ENCODE assay signal across 26 cellular contexts in the genomic region with DNA sequence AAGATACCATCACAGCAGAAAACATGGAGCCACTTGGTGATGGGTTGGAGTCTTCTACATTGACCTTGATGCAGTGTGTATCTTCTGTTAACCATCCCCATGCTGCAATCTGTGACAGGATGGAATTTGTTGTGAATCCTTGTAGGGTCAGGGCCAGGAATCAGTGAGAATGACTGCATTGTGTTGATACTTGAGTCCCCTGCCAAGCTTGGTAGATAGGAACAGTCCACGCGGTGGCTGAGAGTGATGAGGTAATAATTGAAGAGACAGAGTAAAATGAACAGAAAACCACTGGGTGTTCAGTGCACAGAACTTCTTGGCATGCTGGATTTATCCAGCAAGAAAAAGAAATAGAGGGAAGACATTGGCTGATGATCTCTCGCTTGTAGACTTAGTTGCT.
A peak's percentile ranks its signal among the peaks of the same experiment; 100 is the strongest.
DNase-seq lines count a peak whose midpoint lies in the region; ATAC-seq and TF ChIP-seq lines count a peak whose summit lies in the region.
"Had no signal": no experiment of that assay in that cellular context is flagged by ENCODE, and none has a peak within 500 bp of the region (broad histone marks: within the 10 kb centered on the region; RNA-seq: fewer than 3 reads in every experiment).

No MANE protein-coding gene starts in this region.

- H3K36me3 Mint-ChIP-seq in MCF 10A (ENCODE audit: insufficient read depth, unreplicated experiment) = no peaks in the 10 kb centered on the region
- H3K36me3 Mint-ChIP-seq: activated CD8-positive, alpha-beta memory T cell treated with anti-CD3 and anti-CD28 coated beads, Interleukin-2, amount 10 ng/mL, durations not matched to agents 7 days and 5 days had no signal

- no peak overlapping the region for H3K4me3 Mint-ChIP-seq in MCF 10A (ENCODE audit: unreplicated experiment)
- H3K4me3 Mint-ChIP-seq: activated CD4-positive, alpha-beta T cell treated with anti-CD3 and anti-CD28 coated beads, Interleukin-2, amount 10 ng/mL, durations not matched to agents 7 days and 5 days; activated CD8-positive, alpha-beta memory T cell treated with anti-CD3 and anti-CD28 coated beads, Interleukin-2, amount 10 ng/mL, durations not matched to agents 7 days and 5 days; activated T-helper 1 cell treated with anti-CD3 and anti-CD28 coated beads, Interleukin-12 subunit alpha, Interleukin-12 subunit beta, Interleukin-2, Interleukin-4 antibody, amounts not matched to agents 30 ng/mL and 10 ng/mL and 1 ng/mL, durations not matched to agents 14 hours and 24 hours and 36 hours had no signal

- H3K27me3 Mint-ChIP-seq in MCF 10A (ENCODE audit: insufficient read depth, unreplicated experiment) = no peaks in the 10 kb centered on the region
- H3K27me3 Mint-ChIP-seq: activated CD4-positive, alpha-beta T cell treated with anti-CD3 and anti-CD28 coated beads, Interleukin-2, amount 10 ng/mL, durations not matched to agents 7 days and 5 days had no signal

- no peak for DNase-seq in MCF 10A (ENCODE audit: unreplicated experiment)
- DNase-seq in breast epithelium (ENCODE audit: low spot score in 2 of 2) = no peak
- no peak for DNase-seq in dorsolateral prefrontal cortex
- peak; percentile 3 for DNase-seq in iris pigment epithelial cell (ENCODE audit: low read depth)
- no peak for DNase-seq in UCSD-AML1 (lab: John Stamatoyannopoulos, UW; ENCODE audit: unreplicated experiment)
- DNase-seq in NCI-H2171 treated with DMSO at 0.1 percent for 48 hours (lab: John Stamatoyannopoulos, UW) = no peak
- no peak for DNase-seq in upper lobe of right lung
- DNase-seq: 8988T; activated CD4-positive, alpha-beta T cell treated with anti-CD3 and anti-CD28 coated beads, Interleukin-2, amount 10 ng/mL, durations not matched to agents 7 days and 5 days; activated CD8-positive, alpha-beta memory T cell treated with anti-CD3 and anti-CD28 coated beads, Interleukin-2, amount 10 ng/mL, durations not matched to agents 7 days and 5 days; activated naive CD4-positive, alpha-beta T cell treated with anti-CD3 and anti-CD28 coated beads, Interleukin-2, amount 50 U/mL, for 16 hours; esophagus squamous epithelium; GDM1; KG1; NCI-H187; NCI-H2227 treated with DMSO at 0.1 percent for 48 hours; OCI-M1; SHP77 treated with DMSO at 0.1 percent for 48 hours; spleen; stimulated activated CD4-positive, alpha-beta T cell treated with anti-CD3 and anti-CD28 coated beads, Interleukin-4, amount 100 ng/mL, for 1 hour; stimulated activated naive CD8-positive, alpha-beta T cell treated with anti-CD3 and anti-CD28 coated beads, Interleukin-15, Interleukin-2, amounts not matched to agents 100 U/mL and 50 U/mL, for 24 hours; thyroid gland had no signal

- H3K4me1 Mint-ChIP-seq in MCF 10A (ENCODE audit: insufficient read depth, unreplicated experiment) = peaks cover 17% of the 10 kb centered on the region
- H3K4me1 Mint-ChIP-seq: activated CD4-positive, alpha-beta T cell treated with anti-CD3 and anti-CD28 coated beads, Interleukin-2, amount 10 ng/mL, durations not matched to agents 7 days and 5 days; activated CD8-positive, alpha-beta memory T cell treated with anti-CD3 and anti-CD28 coated beads, Interleukin-2, amount 10 ng/mL, durations not matched to agents 7 days and 5 days had no signal

- no peaks in the 10 kb centered on the region for H3K9me3 ChIP-seq in breast epithelium
- no peaks in the 10 kb centered on the region for H3K9me3 ChIP-seq in upper lobe of right lung
- H3K9me3 ChIP-seq: ascending aorta, esophagus squamous epithelium, neutrophil, spleen, thyroid gland had no signal

- intact Hi-C loops in MCF 10A (cut with micrococcal nuclease) (no loop called here), breast epithelium (cut with DNase I; ENCODE audit: low total_unique reads) (no loop called here), dorsolateral prefrontal cortex (cut with DNase I) (no loop called here), upper lobe of right lung (cut with DNase I) (no loop called here)

- H3K4me3 ChIP-seq in breast epithelium (no peak overlapping the region), dorsolateral prefrontal cortex (no peak overlapping the region), upper lobe of right lung (no peak overlapping the region)
- H3K4me3 ChIP-seq: ascending aorta, esophagus squamous epithelium, spleen, thyroid gland had no signal

- TF ChIP-seq POLR2A in breast epithelium (IDR thresholded peaks at IDR 0.05) = no peak

- CTCF ChIA-PET in MCF 10A (lab: Yijun Ruan, JAX) = interaction anchor here (0.6 to 1.0 kb wide), 4 partner anchors 89 to 1498 kb away, joined by 3 to 5 read pairs (median 3); no protein-coding TSS in a partner anchor

- H3K27me3 ChIP-seq in breast epithelium (no peaks in the 10 kb centered on the region), dorsolateral prefrontal cortex (no peaks in the 10 kb centered on the region), upper lobe of right lung (no peaks in the 10 kb centered on the region)
- H3K27me3 ChIP-seq: ascending aorta, esophagus squamous epithelium, neutrophil, spleen, thyroid gland had no signal

- POLR2A ChIA-PET in MCF 10A (lab: Yijun Ruan, JAX) = no interaction called here

- no TSS peak for BruUV-seq in MCF 10A (replicated peaks; lab: Mats Ljungman, UMichigan)

- ATAC-seq in upper lobe of right lung = no peak
- ATAC-seq: activated CD8-positive, alpha-beta memory T cell treated with anti-CD3 and anti-CD28 coated beads, Interleukin-2, amount 10 ng/mL, durations not matched to agents 7 days and 5 days; stimulated activated naive CD8-positive, alpha-beta T cell treated with anti-CD3 and anti-CD28 coated beads, Interleukin-15, Interleukin-2, amounts not matched to agents 100 U/mL and 50 U/mL, for 24 hours had no signal

- H3K36me3 ChIP-seq in breast epithelium = no peaks in the 10 kb centered on the region
- no peaks in the 10 kb centered on the region for H3K36me3 ChIP-seq in upper lobe of right lung
- H3K36me3 ChIP-seq: ascending aorta, esophagus squamous epithelium, neutrophil, spleen, thyroid gland had no signal

- TF ChIP-seq CTCF in MCF 10A (IDR thresholded peaks at IDR 0.05; ENCODE audit: unreplicated experiment) (no peak), breast epithelium (IDR thresholded peaks at IDR 0.05) (no peak), dorsolateral prefrontal cortex (IDR thresholded peaks at IDR 0.05 in 54 of 56, conservative IDR thresholded peaks at IDR 0.05 in 2 of 56; ENCODE audit: low read depth in 1 of 56, partially characterized antibody in 56 of 56) (no peak), upper lobe of right lung (IDR thresholded peaks at IDR 0.05) (no peak)

- no peak overlapping the region for H3K27ac ChIP-seq in breast epithelium
- peak overlapping the region in 38 of 59 donors; percentile 1 to 65 (median 39) for H3K27ac ChIP-seq in dorsolateral prefrontal cortex
- H3K27ac ChIP-seq in temporal lobe (ENCODE audit: low read depth, low read length) = peak overlapping the region; percentile 63
- H3K27ac ChIP-seq in upper lobe of right lung = no peak overlapping the region
- H3K27ac ChIP-seq: ascending aorta, esophagus squamous epithelium, neutrophil, spleen, thyroid gland had no signal

- no peaks in the 10 kb centered on the region for H3K9me3 Mint-ChIP-seq in MCF 10A (ENCODE audit: unreplicated experiment)
- H3K9me3 Mint-ChIP-seq: activated T-helper 1 cell treated with anti-CD3 and anti-CD28 coated beads, Interleukin-12 subunit alpha, Interleukin-12 subunit beta, Interleukin-2, Interleukin-4 antibody, amounts not matched to agents 30 ng/mL and 10 ng/mL and 1 ng/mL, durations not matched to agents 14 hours and 24 hours and 36 hours had no signal

- H3K4me1 ChIP-seq in breast epithelium = no peaks in the 10 kb centered on the region
- H3K4me1 ChIP-seq in upper lobe of right lung = no peaks in the 10 kb centered on the region
- H3K4me1 ChIP-seq: ascending aorta, esophagus squamous epithelium, spleen had no signal

- peak overlapping the region; percentile 2 for H3K27ac Mint-ChIP-seq in MCF 10A (ENCODE audit: low read depth, unreplicated experiment)
- H3K27ac Mint-ChIP-seq: activated CD4-positive, alpha-beta T cell treated with anti-CD3 and anti-CD28 coated beads, Interleukin-2, amount 10 ng/mL, durations not matched to agents 7 days and 5 days; activated CD8-positive, alpha-beta memory T cell treated with anti-CD3 and anti-CD28 coated beads, Interleukin-2, amount 10 ng/mL, durations not matched to agents 7 days and 5 days; activated T-helper 1 cell treated with anti-CD3 and anti-CD28 coated beads, Interleukin-12 subunit alpha, Interleukin-12 subunit beta, Interleukin-2, Interleukin-4 antibody, amounts not matched to agents 30 ng/mL and 10 ng/mL and 1 ng/mL, durations not matched to agents 14 hours and 24 hours and 36 hours had no signal

Comparison
In these comparisons a context has a peak if more than half of its experiments do, and no peak if none do; other contexts are left out.
1. H3K27ac ChIP-seq: peak in dorsolateral prefrontal cortex (38 of 59) and temporal lobe (single experiment); none in breast epithelium (0 of 2) and upper lobe of right lung (single experiment).